In genomic region chr10:127243490-127244272, GRCh38 we compare ENCODE assay signal across 8 cellular contexts. TPM values are rescaled to one million over a fixed set of nuclear protein-coding genes. Genes with fewer than 3 reads are reported as not detected.
A peak's percentile ranks its signal among the peaks of the same experiment; 100 is the strongest.
DNase-seq lines count a peak whose midpoint lies in the region; ATAC-seq and TF ChIP-seq lines count a peak whose summit lies in the region.

No MANE protein-coding gene starts in this region.

- no peak for ATAC-seq in HG02571 (IDR thresholded peaks at IDR 0.05; ENCODE audit: unreplicated experiment)

- H3K27ac Mint-ChIP-seq in type B pancreatic cell: no peak overlapping the region

- H3K27ac ChIP-seq in adrenal gland: no peak overlapping the region

- peaks cover 0 to 4% of the 10 kb centered on the region in 2 donors for H3K36me3 ChIP-seq in adrenal gland (replicated peaks in 1 of 2)

- no peaks in the 10 kb centered on the region for H3K4me1 ChIP-seq in adrenal gland (replicated peaks in 1 of 2)

- H3K36me3 Mint-ChIP-seq in type B pancreatic cell: peaks cover 12% of the 10 kb centered on the region

- WGBS in adrenal gland, 4 donors: 39 to 40% (median 39%) methylated on average over 4 of the region's 4 CpGs

- no peak overlapping the region for H3K4me3 Mint-ChIP-seq in type B pancreatic cell

- no peak for TF ChIP-seq POLR2A in adrenal gland (IDR thresholded peaks at IDR 0.05)

- H3K4me1 Mint-ChIP-seq in type B pancreatic cell (ENCODE audit: unreplicated experiment): peaks cover 5% of the 10 kb centered on the region

- H3K4me3 ChIP-seq in adrenal gland: no peak overlapping the region

- no peaks in the 10 kb centered on the region for H3K27me3 ChIP-seq in adrenal gland

- no peaks in the 10 kb centered on the region for H3K27me3 Mint-ChIP-seq in type B pancreatic cell

- intact Hi-C loops in adrenal gland (cut with DNase I): no loop called here

- TF ChIP-seq CTCF in adrenal gland (IDR thresholded peaks at IDR 0.05) (peak in 5 of 6 experiments; percentile 22 to 42 (median 29)), type B pancreatic cell (conservative IDR thresholded peaks at IDR 0.05) (peak; percentile 75)

- peak; percentile 46 for DNase-seq in NCI-H748 (lab: John Stamatoyannopoulos, UW; ENCODE audit: unreplicated experiment)
- no peak for DNase-seq in NCI-H748 treated with DMSO at 0.1 percent for 48 hours (lab: John Stamatoyannopoulos, UW)
- DNase-seq in NCI-H526 (lab: John Stamatoyannopoulos, UW): peak; percentile 2 to 42
- peak in 6 of 7 donors; percentile 20 to 57 (median 32) for DNase-seq in adrenal gland
- peak; percentile 55 for DNase-seq in kidney tubule cell (ENCODE audit: low spot score)
- DNase-seq in type B pancreatic cell (ENCODE audit: extremely low spot score, unreplicated experiment): no peak
- no peak for DNase-seq in cerebellar nuclear complex (lab: John Stamatoyannopoulos, UW)

- no peaks in the 10 kb centered on the region for H3K9me3 ChIP-seq in adrenal gland (replicated peaks in 1 of 3)

- H3K9me3 Mint-ChIP-seq in type B pancreatic cell: no peaks in the 10 kb centered on the region

RNA-seq across cellular contexts. Expression of gene INSYN2A, which starts 47.3 kb away (rescaled TPM):
- total RNA-seq in adrenal gland: not detected
- polyA plus RNA-seq in adrenal gland: under 1 TPM in 2 of 3 donors, not detected in 1; 0.07 to 0.08 TPM
- total RNA-seq in type B pancreatic cell (ENCODE audit: low replicate concordance): 0.07 and 0.85 TPM in 2 replicates

Comparison
In these comparisons a context has a peak if more than half of its experiments do, and no peak if none do; other contexts are left out.
1. DNase-seq: peak in NCI-H748 (single experiment), NCI-H526 (2 of 2), adrenal gland (6 of 7) and kidney tubule cell (single experiment); none in NCI-H748 treated with DMSO at 0.1 percent for 48 hours (single experiment), type B pancreatic cell (single experiment) and cerebellar nuclear complex (0 of 2).